In the genomic region with DNA sequence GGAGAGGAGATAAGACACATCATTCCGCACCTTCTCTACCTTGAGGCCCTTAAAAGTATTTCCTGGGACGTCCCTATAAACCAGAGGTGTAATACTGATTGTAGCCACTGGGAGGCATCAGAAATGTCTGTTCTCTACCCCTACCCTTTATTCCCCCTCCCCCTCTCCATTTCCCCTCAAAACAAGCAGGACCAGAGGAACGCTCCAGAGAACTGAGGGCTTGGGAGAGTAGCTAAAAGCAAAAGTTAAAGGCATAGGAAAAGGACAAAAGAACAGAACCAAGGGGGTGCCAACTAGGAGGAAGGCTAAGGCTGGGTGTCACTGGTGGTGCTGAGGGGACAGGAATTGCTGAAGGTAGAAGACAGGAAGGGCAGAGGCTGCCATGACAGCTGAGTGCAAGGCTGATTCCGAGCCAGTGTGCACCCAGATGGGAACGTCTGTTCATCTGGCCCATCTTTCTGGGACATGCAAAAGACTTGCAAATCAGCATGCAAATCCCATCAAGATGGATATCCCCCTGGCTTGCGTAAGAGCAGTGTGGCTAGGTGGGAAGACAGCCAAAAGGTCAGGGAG, we compare ENCODE assay signal across 8 cellular contexts. TPM values are rescaled to one million over a fixed set of nuclear protein-coding genes. Genes with fewer than 3 reads are reported as not detected.
A peak's percentile ranks its signal among the peaks of the same experiment; 100 is the strongest.
DNase-seq lines count a peak whose midpoint lies in the region; ATAC-seq and TF ChIP-seq lines count a peak whose summit lies in the region.

No MANE protein-coding gene starts in this region.

- no peaks in the 10 kb centered on the region for H3K9me3 ChIP-seq in naive thymus-derived CD4-positive, alpha-beta T cell (ENCODE audit: control insufficient read depth in 2 of 3, low read length in 3 of 3)

- POLR2A ChIA-PET in naive thymus-derived CD4-positive, alpha-beta T cell (lab: Charles Lee), result interaction anchor here (0.6 to 3.8 kb wide), 12 partner anchors 9 to 82 kb away, joined by 3 to 21 read pairs (median 4); partner anchors contain the start of genes INCA1, KIF1C, PFN1 and RNF167

- H3K4me1 ChIP-seq in naive thymus-derived CD4-positive, alpha-beta T cell (ENCODE audit: control insufficient read depth in 2 of 2, insufficient read depth in 2 of 2, low read length in 2 of 2), result peaks cover 3 to 14% of the 10 kb centered on the region in 2 donors

- DNase-seq in NCI-H345 (lab: John Stamatoyannopoulos, UW) (peak; percentile 27), NCI-H345 treated with DMSO at 0.1 percent for 48 hours (lab: John Stamatoyannopoulos, UW; ENCODE audit: unreplicated experiment) (no peak), ureter (ENCODE audit: low spot score) (no peak)
- peak; percentile 45 for DNase-seq in effector CD4-positive, alpha-beta T cell
- DNase-seq in naive thymus-derived CD4-positive, alpha-beta T cell, result peak in 7 of 9 donors; percentile 58 to 77 (median 74)

- no peak overlapping the region for H3K27ac ChIP-seq in naive thymus-derived CD4-positive, alpha-beta T cell (ENCODE audit: low read depth, low read length)

- H3K27me3 Mint-ChIP-seq in T-helper 1 cell treated with Interleukin-12 subunit alpha and Interleukin-12 subunit beta and Interleukin-4 antibody, amounts not matched to agents 30 μg/mL and 1 μg/mL, for 36 hours (ENCODE audit: low read depth), result no peaks in the 10 kb centered on the region
- no peaks in the 10 kb centered on the region for H3K27me3 Mint-ChIP-seq in naive thymus-derived CD4-positive, alpha-beta T cell

- H3K9me3 Mint-ChIP-seq in T-helper 1 cell treated with Interleukin-12 subunit alpha and Interleukin-12 subunit beta and Interleukin-4 antibody, amounts not matched to agents 30 μg/mL and 1 μg/mL, for 36 hours, result no peaks in the 10 kb centered on the region
- no peaks in the 10 kb centered on the region for H3K9me3 Mint-ChIP-seq in naive thymus-derived CD4-positive, alpha-beta T cell

- H3K27me3 ChIP-seq in naive thymus-derived CD4-positive, alpha-beta T cell (ENCODE audit: control insufficient read depth in 2 of 2, insufficient read depth in 2 of 2, low read length in 2 of 2), result no peaks in the 10 kb centered on the region

- CTCF ChIA-PET in naive thymus-derived CD4-positive, alpha-beta T cell (lab: Charles Lee), result interaction anchor here (0.6 to 2.7 kb wide), 14 partner anchors 9 to 300 kb away, joined by 3 to 15 read pairs (median 4); partner anchors contain the start of genes PFN1 and SLC52A1

- TF ChIP-seq EP300 in Ishikawa (IDR thresholded peaks at IDR 0.05; ENCODE audit: borderline replicate concordance), result no peak

- peak; percentile 51 for TF ChIP-seq RAD21 in Ishikawa (IDR thresholded peaks at IDR 0.05; ENCODE audit: low read depth)

- intact Hi-C loops in naive thymus-derived CD4-positive, alpha-beta T cell (cut with micrococcal nuclease), result loop anchor here (1.0 to 2.0 kb wide), 6 partner anchors 13 to 82 kb away; partner anchors contain the start of genes INCA1 (in 2 of the 2), KIF1C (in 2 of the 2) and SPAG7 (in 1 of the 2)

- ATAC-seq in naive thymus-derived CD4-positive, alpha-beta T cell, result peak; percentile 92
- no peak for ATAC-seq in HG02885 (IDR thresholded peaks at IDR 0.05; ENCODE audit: poor library complexity, unreplicated experiment)

- no peak overlapping the region for H3K4me3 Mint-ChIP-seq in T-helper 1 cell treated with Interleukin-12 subunit alpha and Interleukin-12 subunit beta and Interleukin-4 antibody, amounts not matched to agents 30 μg/mL and 1 μg/mL, for 36 hours
- peak overlapping the region in 8 of 10 donors; percentile 2 to 83 (median 41) for H3K4me3 Mint-ChIP-seq in naive thymus-derived CD4-positive, alpha-beta T cell

- H3K36me3 Mint-ChIP-seq in T-helper 1 cell treated with Interleukin-12 subunit alpha and Interleukin-12 subunit beta and Interleukin-4 antibody, amounts not matched to agents 30 μg/mL and 1 μg/mL, for 36 hours (ENCODE audit: low read depth), result peaks cover 48% of the 10 kb centered on the region
- peaks cover 8 to 42% (median 16%) of the 10 kb centered on the region in 5 donors for H3K36me3 Mint-ChIP-seq in naive thymus-derived CD4-positive, alpha-beta T cell

- H3K4me3 ChIP-seq in naive thymus-derived CD4-positive, alpha-beta T cell (ENCODE audit: low read length), result no peak overlapping the region

- H3K27ac Mint-ChIP-seq in T-helper 1 cell treated with Interleukin-12 subunit alpha and Interleukin-12 subunit beta and Interleukin-4 antibody, amounts not matched to agents 30 μg/mL and 1 μg/mL, for 36 hours, result peak overlapping the region; percentile 82
- peak overlapping the region; percentile 31 to 78 (median 67) for H3K27ac Mint-ChIP-seq in naive thymus-derived CD4-positive, alpha-beta T cell

- H3K4me1 Mint-ChIP-seq in T-helper 1 cell treated with Interleukin-12 subunit alpha and Interleukin-12 subunit beta and Interleukin-4 antibody, amounts not matched to agents 30 μg/mL and 1 μg/mL, for 36 hours (ENCODE audit: low read depth), result peaks cover 30% of the 10 kb centered on the region
- H3K4me1 Mint-ChIP-seq in naive thymus-derived CD4-positive, alpha-beta T cell, result peaks cover 13 to 34% (median 26%) of the 10 kb centered on the region in 7 donors

- peaks cover 12 to 67% (median 17%) of the 10 kb centered on the region in 3 experiments for H3K36me3 ChIP-seq in naive thymus-derived CD4-positive, alpha-beta T cell (ENCODE audit: control insufficient read depth in 2 of 3, insufficient read depth in 3 of 3, low read length in 3 of 3)

TF ChIP-seq in Ishikawa, 13 proteins besides CTCF, POLR2A, EP300 and RAD21:
- TF ChIP-seq, protein P1, sequence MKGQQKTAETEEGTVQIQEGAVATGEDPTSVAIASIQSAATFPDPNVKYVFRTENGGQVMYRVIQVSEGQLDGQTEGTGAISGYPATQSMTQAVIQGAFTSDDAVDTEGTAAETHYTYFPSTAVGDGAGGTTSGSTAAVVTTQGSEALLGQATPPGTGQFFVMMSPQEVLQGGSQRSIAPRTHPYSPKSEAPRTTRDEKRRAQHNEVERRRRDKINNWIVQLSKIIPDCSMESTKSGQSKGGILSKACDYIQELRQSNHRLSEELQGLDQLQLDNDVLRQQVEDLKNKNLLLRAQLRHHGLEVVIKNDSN (IDR thresholded peaks at IDR 0.05), result no peak
- 0 out of 2 replicates have a peak, but pooled peaks have one; percentile 41 for TF ChIP-seq CEBPB (IDR thresholded peaks at IDR 0.05)

RNA-seq across cellular contexts. Expression of gene CAMTA2, which starts 6.7 kb away (rescaled TPM):
- total RNA-seq in naive thymus-derived CD4-positive, alpha-beta T cell, result 10 to 100 TPM; 55.2 to 90.0 (median 64.1) TPM
- 10 to 100 TPM in 1 of 2 donors, 1 to 10 TPM in 1; 9.7 to 20.5 TPM for polyA plus RNA-seq in naive thymus-derived CD4-positive, alpha-beta T cell
- 86.0 TPM for total RNA-seq in ureter

RNA-seq across cellular contexts. Expression of gene SPAG7, which starts 13.1 kb away (rescaled TPM):
- total RNA-seq in naive thymus-derived CD4-positive, alpha-beta T cell, result 10 to 100 TPM; 41.6 to 59.6 (median 42.6) TPM
- polyA plus RNA-seq in naive thymus-derived CD4-positive, alpha-beta T cell, result 100 to 1,000 TPM in 1 of 2 donors, 10 to 100 TPM in 1; 96.9 to 119 TPM
- 66.4 TPM for total RNA-seq in ureter

RNA-seq across cellular contexts. Expression of gene INCA1, which starts 16.6 kb away (rescaled TPM):
- under 1 TPM in 4 of 5 experiments, not detected in 1; 0.38 to 0.42 (median 0.41) TPM for total RNA-seq in naive thymus-derived CD4-positive, alpha-beta T cell
- not detected for polyA plus RNA-seq in naive thymus-derived CD4-positive, alpha-beta T cell
- 1.1 TPM for total RNA-seq in ureter

RNA-seq across cellular contexts. Expression of gene KIF1C, which starts 17.0 kb away (rescaled TPM):
- total RNA-seq in naive thymus-derived CD4-positive, alpha-beta T cell, result 10 to 100 TPM; 11.5 to 46.5 (median 21.0) TPM
- 1 to 10 TPM; 3.0 to 3.4 TPM for polyA plus RNA-seq in naive thymus-derived CD4-positive, alpha-beta T cell
- total RNA-seq in ureter, result 141 TPM

RNA-seq across cellular contexts. Expression of gene ENO3, which starts 29.8 kb away (rescaled TPM):
- total RNA-seq in naive thymus-derived CD4-positive, alpha-beta T cell, result 10 to 100 TPM; 21.5 to 56.3 (median 31.8) TPM
- 1 to 10 TPM in 1 of 2 donors, under 1 TPM in 1; 0.87 to 1.8 TPM for polyA plus RNA-seq in naive thymus-derived CD4-positive, alpha-beta T cell
- 6.2 TPM for total RNA-seq in ureter

Comparison
In these comparisons a context has a peak if more than half of its experiments do, and no peak if none do; other contexts are left out.
1. DNase-seq: peak in NCI-H345 (single experiment), effector CD4-positive, alpha-beta T cell (single experiment) and naive thymus-derived CD4-positive, alpha-beta T cell (7 of 9); none in NCI-H345 treated with DMSO at 0.1 percent for 48 hours (single experiment) and ureter (single experiment).